In the genomic region with DNA sequence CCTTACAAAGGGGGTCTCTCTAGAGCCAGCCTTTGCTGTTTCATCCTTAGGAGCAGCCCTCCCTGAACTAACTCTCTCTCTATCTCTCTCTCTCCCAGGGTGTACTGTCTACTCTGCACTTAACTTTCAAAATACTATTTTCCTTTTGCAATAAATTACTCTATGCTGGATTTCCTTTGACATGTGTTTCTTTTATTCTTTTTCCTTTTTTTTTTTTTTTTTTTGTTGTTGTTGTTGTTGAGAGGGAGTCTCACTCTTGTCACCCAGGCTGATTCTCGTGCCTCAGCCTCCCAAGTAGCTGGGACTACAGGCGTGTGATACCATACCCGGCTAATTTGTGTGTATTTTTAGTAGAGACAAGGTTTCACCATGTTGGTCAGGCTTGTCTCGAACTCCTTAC, we compare ENCODE assay signal across 1 cellular context.
TF ChIP-seq lines count a peak whose summit lies in the region.

No MANE protein-coding gene starts in this region.

TF ChIP-seq in GM12878, 131 proteins besides CTCF, POLR2A, EP300 and RAD21:
- TF ChIP-seq RUNX3 (IDR thresholded peaks at IDR 0.05; ENCODE audit: low read length), result no peak
- no peak for TF ChIP-seq RAD51 (IDR thresholded peaks at IDR 0.05)
- TF ChIP-seq, protein P1, sequence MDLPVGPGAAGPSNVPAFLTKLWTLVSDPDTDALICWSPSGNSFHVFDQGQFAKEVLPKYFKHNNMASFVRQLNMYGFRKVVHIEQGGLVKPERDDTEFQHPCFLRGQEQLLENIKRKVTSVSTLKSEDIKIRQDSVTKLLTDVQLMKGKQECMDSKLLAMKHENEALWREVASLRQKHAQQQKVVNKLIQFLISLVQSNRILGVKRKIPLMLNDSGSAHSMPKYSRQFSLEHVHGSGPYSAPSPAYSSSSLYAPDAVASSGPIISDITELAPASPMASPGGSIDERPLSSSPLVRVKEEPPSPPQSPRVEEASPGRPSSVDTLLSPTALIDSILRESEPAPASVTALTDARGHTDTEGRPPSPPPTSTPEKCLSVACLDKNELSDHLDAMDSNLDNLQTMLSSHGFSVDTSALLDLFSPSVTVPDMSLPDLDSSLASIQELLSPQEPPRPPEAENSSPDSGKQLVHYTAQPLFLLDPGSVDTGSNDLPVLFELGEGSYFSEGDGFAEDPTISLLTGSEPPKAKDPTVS (IDR thresholded peaks at IDR 0.05; ENCODE audit: low read depth, low read length), result no peak
